8 cellular contexts compared by ENCODE assay signal in genomic region chr13:42048625-42049453, GRCh38. TPM values are rescaled to one million over a fixed set of nuclear protein-coding genes. Genes with fewer than 3 reads are reported as not detected.
DNase-seq lines count a peak whose midpoint lies in the region; ATAC-seq and TF ChIP-seq lines count a peak whose summit lies in the region.

Gene DGKH (plus strand): TSS chr13:42048648. CDS start chr13:42048774, 126 bp downstream.

- no peaks in the 10 kb centered on the region for H3K27me3 Mint-ChIP-seq in activated naive CD8-positive, alpha-beta T cell treated with anti-CD3 and anti-CD28 coated beads, Interleukin-2, amount 10 ng/mL, durations not matched to agents 7 days and 5 days
- H3K27me3 Mint-ChIP-seq in osteocyte (ENCODE audit: unreplicated experiment): no peaks in the 10 kb centered on the region

- intact Hi-C loops in Right ventricle myocardium inferior (cut with DNase I): loop anchor here (5.0 to 10.0 kb wide), 3 partner anchors 53 to 384 kb away; partner anchors contain the start of gene AKAP11

- peak within 1 kb of the TSS; percentile 86 for H3K27ac Mint-ChIP-seq in activated naive CD8-positive, alpha-beta T cell treated with anti-CD3 and anti-CD28 coated beads, Interleukin-2, amount 10 ng/mL, durations not matched to agents 7 days and 5 days
- H3K27ac Mint-ChIP-seq in osteocyte (ENCODE audit: unreplicated experiment): peak within 1 kb of the TSS; percentile 94

- no peak for TF ChIP-seq RAD21 in Ishikawa (IDR thresholded peaks at IDR 0.05; ENCODE audit: low read depth)

- under 1% methylated on average over 92 of the region's 99 CpGs for WGBS in urinary bladder

- no peaks in the 10 kb centered on the region for H3K36me3 ChIP-seq in urinary bladder (ENCODE audit: insufficient read depth)

- no peak for TF ChIP-seq EP300 in Ishikawa (IDR thresholded peaks at IDR 0.05; ENCODE audit: borderline replicate concordance)

- DNase-seq in DMS79 treated with DMSO at 0.1 percent for 48 hours (lab: John Stamatoyannopoulos, UW) (peak; percentile 48), SKM-1 (lab: John Stamatoyannopoulos, UW; ENCODE audit: unreplicated experiment) (peak; percentile 25), Right ventricle myocardium inferior (ENCODE audit: missing footprints) (peak; percentile 90), osteocyte (ENCODE audit: extremely low spot score, unreplicated experiment) (peak; percentile 89)
- peak; percentile 79 for DNase-seq in activated naive CD8-positive, alpha-beta T cell treated with anti-CD3 and anti-CD28 coated beads, Interleukin-2, amount 10 ng/mL, durations not matched to agents 7 days and 5 days

- POLR2A ChIA-PET in activated naive CD8-positive, alpha-beta T cell treated with anti-CD3 and anti-CD28 coated beads, Interleukin-2, amount 10 ng/mL, durations not matched to agents 7 days and 5 days (lab: Charles Lee): interaction anchor here (0.9 to 2.1 kb wide), 5 partner anchors 22 to 223 kb away, joined by 3 to 7 read pairs (median 3); partner anchors contain the start of genes AKAP11 and VWA8

- peak; percentile 32 for TF ChIP-seq CTCF in osteocyte (IDR thresholded peaks at IDR 0.05)

- peak within 1 kb of the TSS; percentile 91 for H3K27ac ChIP-seq in urinary bladder (ENCODE audit: low read depth)

- H3K4me1 Mint-ChIP-seq in activated naive CD8-positive, alpha-beta T cell treated with anti-CD3 and anti-CD28 coated beads, Interleukin-2, amount 10 ng/mL, durations not matched to agents 7 days and 5 days: peaks cover 26% of the 10 kb centered on the region
- peaks cover 25% of the 10 kb centered on the region for H3K4me1 Mint-ChIP-seq in osteocyte (ENCODE audit: unreplicated experiment)

- ATAC-seq in GM21576 (IDR thresholded peaks at IDR 0.05; ENCODE audit: unreplicated experiment) (peak; percentile 46), Right ventricle myocardium inferior (peak; percentile 92)
- peak; percentile 68 for ATAC-seq in activated naive CD8-positive, alpha-beta T cell treated with anti-CD3 and anti-CD28 coated beads, Interleukin-2, amount 10 ng/mL, durations not matched to agents 7 days and 5 days (ENCODE audit: low read depth)

- H3K36me3 Mint-ChIP-seq in activated naive CD8-positive, alpha-beta T cell treated with anti-CD3 and anti-CD28 coated beads, Interleukin-2, amount 10 ng/mL, durations not matched to agents 7 days and 5 days: peaks cover 18% of the 10 kb centered on the region
- peaks cover 3% of the 10 kb centered on the region for H3K36me3 Mint-ChIP-seq in osteocyte (ENCODE audit: unreplicated experiment)

- no peaks in the 10 kb centered on the region for H3K4me1 ChIP-seq in urinary bladder (ENCODE audit: insufficient read depth)

- no peaks in the 10 kb centered on the region for H3K9me3 Mint-ChIP-seq in activated naive CD8-positive, alpha-beta T cell treated with anti-CD3 and anti-CD28 coated beads, Interleukin-2, amount 10 ng/mL, durations not matched to agents 7 days and 5 days
- no peaks in the 10 kb centered on the region for H3K9me3 Mint-ChIP-seq in osteocyte (ENCODE audit: unreplicated experiment)

- peak within 1 kb of the TSS; percentile 94 for H3K4me3 Mint-ChIP-seq in activated naive CD8-positive, alpha-beta T cell treated with anti-CD3 and anti-CD28 coated beads, Interleukin-2, amount 10 ng/mL, durations not matched to agents 7 days and 5 days
- peak within 1 kb of the TSS; percentile 87 for H3K4me3 Mint-ChIP-seq in osteocyte (ENCODE audit: unreplicated experiment)

- peak within 1 kb of the TSS; percentile 93 for H3K4me3 ChIP-seq in urinary bladder (ENCODE audit: low read depth, low read length)

TF ChIP-seq in Ishikawa, 13 proteins besides CTCF, POLR2A, EP300 and RAD21:
- TF ChIP-seq NFIC (IDR thresholded peaks at IDR 0.05) (no peak), FOXM1 (IDR thresholded peaks at IDR 0.05; ENCODE audit: borderline replicate concordance, low read depth) (no peak; the same call in 1 of the 2 replicates), EGR1 (IDR thresholded peaks at IDR 0.05) (no peak; the same call in 1 of the 2 replicates), CEBPB (IDR thresholded peaks at IDR 0.05) (no peak), TAF1 (IDR thresholded peaks at IDR 0.05; ENCODE audit: low read depth) (peak; percentile 34; the same call in 1 of the 2 replicates), MAX (IDR thresholded peaks at IDR 0.05) (no peak; the same call in 1 of the 2 replicates), TEAD4 (IDR thresholded peaks at IDR 0.05) (peak; percentile 27; the same call in 1 of the 2 replicates), ZBTB7A (IDR thresholded peaks at IDR 0.05; ENCODE audit: low read depth) (peak; percentile 9; the same call in 1 of the 2 replicates), TCF12 (IDR thresholded peaks at IDR 0.05; ENCODE audit: low read depth) (peak; percentile 12), YY1 (IDR thresholded peaks at IDR 0.05; ENCODE audit: low read depth) (peak; percentile 61; the same call in 1 of the 2 replicates), CREB1 (IDR thresholded peaks at IDR 0.05; ENCODE audit: low read depth) (no peak)
- TF ChIP-seq, protein P1, sequence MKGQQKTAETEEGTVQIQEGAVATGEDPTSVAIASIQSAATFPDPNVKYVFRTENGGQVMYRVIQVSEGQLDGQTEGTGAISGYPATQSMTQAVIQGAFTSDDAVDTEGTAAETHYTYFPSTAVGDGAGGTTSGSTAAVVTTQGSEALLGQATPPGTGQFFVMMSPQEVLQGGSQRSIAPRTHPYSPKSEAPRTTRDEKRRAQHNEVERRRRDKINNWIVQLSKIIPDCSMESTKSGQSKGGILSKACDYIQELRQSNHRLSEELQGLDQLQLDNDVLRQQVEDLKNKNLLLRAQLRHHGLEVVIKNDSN (IDR thresholded peaks at IDR 0.05): no peak
- TF ChIP-seq, protein P2, sequence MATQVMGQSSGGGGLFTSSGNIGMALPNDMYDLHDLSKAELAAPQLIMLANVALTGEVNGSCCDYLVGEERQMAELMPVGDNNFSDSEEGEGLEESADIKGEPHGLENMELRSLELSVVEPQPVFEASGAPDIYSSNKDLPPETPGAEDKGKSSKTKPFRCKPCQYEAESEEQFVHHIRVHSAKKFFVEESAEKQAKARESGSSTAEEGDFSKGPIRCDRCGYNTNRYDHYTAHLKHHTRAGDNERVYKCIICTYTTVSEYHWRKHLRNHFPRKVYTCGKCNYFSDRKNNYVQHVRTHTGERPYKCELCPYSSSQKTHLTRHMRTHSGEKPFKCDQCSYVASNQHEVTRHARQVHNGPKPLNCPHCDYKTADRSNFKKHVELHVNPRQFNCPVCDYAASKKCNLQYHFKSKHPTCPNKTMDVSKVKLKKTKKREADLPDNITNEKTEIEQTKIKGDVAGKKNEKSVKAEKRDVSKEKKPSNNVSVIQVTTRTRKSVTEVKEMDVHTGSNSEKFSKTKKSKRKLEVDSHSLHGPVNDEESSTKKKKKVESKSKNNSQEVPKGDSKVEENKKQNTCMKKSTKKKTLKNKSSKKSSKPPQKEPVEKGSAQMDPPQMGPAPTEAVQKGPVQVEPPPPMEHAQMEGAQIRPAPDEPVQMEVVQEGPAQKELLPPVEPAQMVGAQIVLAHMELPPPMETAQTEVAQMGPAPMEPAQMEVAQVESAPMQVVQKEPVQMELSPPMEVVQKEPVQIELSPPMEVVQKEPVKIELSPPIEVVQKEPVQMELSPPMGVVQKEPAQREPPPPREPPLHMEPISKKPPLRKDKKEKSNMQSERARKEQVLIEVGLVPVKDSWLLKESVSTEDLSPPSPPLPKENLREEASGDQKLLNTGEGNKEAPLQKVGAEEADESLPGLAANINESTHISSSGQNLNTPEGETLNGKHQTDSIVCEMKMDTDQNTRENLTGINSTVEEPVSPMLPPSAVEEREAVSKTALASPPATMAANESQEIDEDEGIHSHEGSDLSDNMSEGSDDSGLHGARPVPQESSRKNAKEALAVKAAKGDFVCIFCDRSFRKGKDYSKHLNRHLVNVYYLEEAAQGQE (IDR thresholded peaks at IDR 0.05; ENCODE audit: low read depth): 0 out of 2 replicates have a peak, but pooled peaks have one; percentile 38

RNA-seq across cellular contexts. Expression of gene DGKH, which starts in this region (rescaled TPM):
- 10 to 100 TPM; 18.9 to 19.1 TPM for total RNA-seq in activated naive CD8-positive, alpha-beta T cell treated with anti-CD3 and anti-CD28 coated beads, Interleukin-2, amount 10 ng/mL, durations not matched to agents 7 days and 5 days
- 4.8 TPM for total RNA-seq in Right ventricle myocardium inferior
- 14.3 and 14.5 TPM in 2 replicates for total RNA-seq in osteocyte
- total RNA-seq in urinary bladder: 36.4 TPM
- 3.4 TPM for polyA plus RNA-seq in urinary bladder

Comparison
In these comparisons a context has a peak if more than half of its experiments do, and no peak if none do; other contexts are left out.
1. Peak in every context shown above with its lines: DNase-seq, ATAC-seq, H3K4me3 ChIP-seq and H3K27ac ChIP-seq.
2. DNase-seq: peak in every context shown above with its lines; median percentile 90 in Right ventricle myocardium inferior; 89 in osteocyte; 79 in activated naive CD8-positive, alpha-beta T cell treated with anti-CD3 and anti-CD28 coated beads, Interleukin-2, amount 10 ng/mL, durations not matched to agents 7 days and 5 days; 48 in DMS79 treated with DMSO at 0.1 percent for 48 hours; 25 in SKM-1.